8 cellular contexts compared by ENCODE assay signal in genomic region chr11:7251836-7252682, GRCh38. TPM values are rescaled to one million over a fixed set of nuclear protein-coding genes. Genes with fewer than 3 reads are reported as not detected.
DNase-seq lines count a peak whose midpoint lies in the region; ATAC-seq and TF ChIP-seq lines count a peak whose summit lies in the region.

A gene with protein sequence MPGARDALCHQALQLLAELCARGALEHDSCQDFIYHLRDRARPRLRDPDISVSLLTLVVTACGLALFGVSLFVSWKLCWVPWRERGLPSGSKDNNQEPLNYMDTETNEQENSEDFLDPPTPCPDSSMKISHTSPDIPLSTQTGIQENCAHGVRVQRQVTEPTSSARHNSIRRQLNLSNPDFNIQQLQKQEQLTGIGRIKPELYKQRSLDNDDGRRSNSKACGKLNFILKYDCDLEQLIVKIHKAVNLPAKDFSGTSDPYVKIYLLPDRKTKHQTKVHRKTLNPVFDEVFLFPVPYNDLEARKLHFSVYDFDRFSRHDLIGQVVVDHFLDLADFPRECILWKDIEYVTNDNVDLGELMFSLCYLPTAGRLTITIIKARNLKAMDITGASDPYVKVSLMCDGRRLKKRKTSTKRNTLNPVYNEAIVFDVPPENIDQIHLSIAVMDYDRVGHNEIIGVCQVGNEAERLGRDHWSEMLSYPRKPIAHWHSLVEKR (plus strand): TSS chr11:7251904. CDS start chr11:7252187, 283 bp downstream.

- H3K4me1 Mint-ChIP-seq in CD14-positive monocyte, result no peaks in the 10 kb centered on the region

- H3K36me3 ChIP-seq in kidney epithelial cell (ENCODE audit: control insufficient read depth, insufficient read depth, low read length), result no peaks in the 10 kb centered on the region

- intact Hi-C loops in CD14-positive monocyte (cut with micrococcal nuclease), result no loop called here

- peaks cover 0 to 2% of the 10 kb centered on the region in 2 donors for H3K36me3 Mint-ChIP-seq in CD14-positive monocyte

- H3K9me3 Mint-ChIP-seq in CD14-positive monocyte, result peaks cover 0 to 11% (median 4%) of the 10 kb centered on the region in 7 donors

- peak within 1 kb of the TSS; percentile 41 for H3K4me3 ChIP-seq in kidney epithelial cell (ENCODE audit: low read depth, low read length)

- H3K27me3 Mint-ChIP-seq in CD14-positive monocyte (ENCODE audit: low read depth in 3 of 3), result peaks cover 49 to 60% (median 53%) of the 10 kb centered on the region in 3 donors

- H3K27ac Mint-ChIP-seq in CD14-positive monocyte, result no peak within 1 kb of the TSS

- TF ChIP-seq CTCF in CD14-positive monocyte (IDR thresholded peaks at IDR 0.05) (no peak), kidney epithelial cell (IDR thresholded peaks at IDR 0.05; ENCODE audit: insufficient read depth, low read length, poor library complexity, severe bottlenecking) (no peak)

- ATAC-seq in GM21367 (IDR thresholded peaks at IDR 0.05; ENCODE audit: unreplicated experiment), result peak; percentile 79

- DNase-seq in CD14-positive monocyte (ENCODE audit: low spot score) (no peak), NCI-H526 (lab: John Stamatoyannopoulos, UW) (peak; percentile 17 to 70), cerebellar cortex (ENCODE audit: low spot score) (peak; percentile 74), kidney epithelial cell (ENCODE audit: low read depth) (no peak), DMS153 treated with DMSO at 0.1 percent for 48 hours (lab: John Stamatoyannopoulos, UW; ENCODE audit: unreplicated experiment) (no peak), LoVo (ENCODE audit: low spot score) (no peak)
- peak; percentile 65 for DNase-seq in stimulated activated CD4-positive, alpha-beta T cell treated with anti-CD3 and anti-CD28 coated beads, Interleukin-15, amount 100 ng/mL, for 24 hours

- H3K4me3 Mint-ChIP-seq in CD14-positive monocyte, result peak within 1 kb of the TSS; percentile 18 to 80

- H3K27me3 ChIP-seq in kidney epithelial cell (ENCODE audit: control insufficient read depth, insufficient read depth, low read length), result peaks cover 20% of the 10 kb centered on the region

RNA-seq across cellular contexts. Expression of the gene that starts here (rescaled TPM):
- not detected for polyA plus RNA-seq in CD14-positive monocyte
- total RNA-seq in kidney epithelial cell, result 1.0 and 1.2 TPM in 2 replicates

Comparison
In these comparisons a context has a peak if more than half of its experiments do, and no peak if none do; other contexts are left out.
1. DNase-seq: peak in NCI-H526 (2 of 2), cerebellar cortex (single experiment) and stimulated activated CD4-positive, alpha-beta T cell treated with anti-CD3 and anti-CD28 coated beads, Interleukin-15, amount 100 ng/mL, for 24 hours (single experiment); none in CD14-positive monocyte (single experiment), kidney epithelial cell (single experiment), DMS153 treated with DMSO at 0.1 percent for 48 hours (single experiment) and LoVo (single experiment).